Comparison of ENCODE assay signal across 18 cellular contexts in the genomic region with DNA sequence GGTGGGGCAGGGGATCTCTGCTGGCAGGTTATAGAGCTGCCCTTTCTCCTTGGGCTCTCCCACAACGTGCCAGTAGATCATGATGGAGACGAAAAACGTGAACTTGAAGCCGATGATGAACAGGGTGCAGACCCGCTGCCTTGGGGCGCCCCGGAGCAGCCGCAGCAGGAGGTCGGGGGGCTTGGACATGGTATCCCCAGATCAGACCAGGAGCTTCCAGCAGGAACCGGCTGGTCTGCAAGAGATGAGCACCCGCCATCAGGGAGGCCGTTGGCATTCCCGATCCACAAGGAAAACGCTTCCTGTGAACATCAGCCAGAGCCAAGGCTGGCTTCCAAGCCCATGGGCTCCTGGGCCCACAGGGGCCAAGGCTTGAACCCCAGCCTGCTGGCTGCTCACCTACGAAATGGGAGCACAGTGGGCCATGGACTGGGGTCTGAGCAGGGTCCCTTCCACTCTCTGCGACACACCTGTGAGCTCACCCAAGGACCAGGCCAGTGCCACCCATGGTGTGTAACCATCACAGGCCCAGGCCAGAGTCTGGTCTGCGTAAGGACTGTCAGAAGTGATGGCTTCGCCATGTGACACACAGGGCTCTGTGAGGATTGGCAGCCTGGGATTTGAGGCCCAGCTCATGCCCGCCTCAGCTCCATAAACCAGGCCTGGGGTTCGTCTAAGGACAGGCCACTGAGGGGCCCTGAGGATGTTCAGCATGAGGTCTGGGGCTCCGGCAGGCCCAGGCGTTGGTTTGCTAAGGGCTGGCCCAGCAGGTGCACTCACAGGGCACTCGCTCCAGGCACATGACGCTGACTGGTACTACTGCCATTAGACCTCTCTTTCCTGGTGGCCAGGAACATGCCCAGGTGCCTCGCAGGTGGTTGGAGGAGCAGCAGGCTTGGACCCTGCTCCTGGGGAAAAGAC. TPM values are rescaled to one million over a fixed set of nuclear protein-coding genes. Genes with fewer than 3 reads are reported as not detected.
"Had no signal": no experiment of that assay in that cellular context is flagged by ENCODE, and none has a peak within 500 bp of the region (broad histone marks: within the 10 kb centered on the region; RNA-seq: fewer than 3 reads in every experiment).

No MANE protein-coding gene starts in this region.

- ATAC-seq: activated CD4-positive, CD25-positive, alpha-beta regulatory T cell treated with anti-CD3 and anti-CD28 coated beads, Interleukin-2, amount 50 U/mL, for 24 hours; activated naive CD8-positive, alpha-beta T cell treated with anti-CD3 and anti-CD28 coated beads, Interleukin-2, amount 50 U/mL, for 24 hours; sciatic nerve; T-cell had no signal

- H3K27ac ChIP-seq: breast epithelium, epithelial cell of prostate, SK-N-MC, tibial nerve had no signal

- H3K9me3 ChIP-seq: breast epithelium, tibial nerve had no signal

- H3K36me3 ChIP-seq: breast epithelium had no signal

- DNase-seq: activated CD4-positive, alpha-beta T cell treated with anti-CD3 and anti-CD28 coated beads, Interleukin-2, amount 50 U/mL, for 48 hours; activated naive CD4-positive, alpha-beta T cell treated with anti-CD3 and anti-CD28 coated beads for 36 hours; activated naive CD8-positive, alpha-beta T cell treated with anti-CD3 and anti-CD28 coated beads, Interleukin-2, amount 50 U/mL, for 24 hours; activated T-cell treated with anti-CD3 and anti-CD28 coated beads, Interleukin-2, amount 50 U/mL, for 1 hour; aorta; occipital lobe; stimulated activated CD4-positive, alpha-beta T cell treated with anti-CD3 and anti-CD28 coated beads, Interleukin-12 subunit alpha, Interleukin-12 subunit beta, amount 100 ng/mL, for 4 hours; stimulated activated CD4-positive, alpha-beta T cell treated with anti-CD3 and anti-CD28 coated beads, Interleukin-2, amount 100 ng/mL, for 24 hours; T-cell; T-helper 9 cell had no signal

- H3K27me3 ChIP-seq: breast epithelium, tibial nerve had no signal

- H3K4me3 ChIP-seq: breast epithelium, SK-N-MC, tibial nerve had no signal

RNA-seq across cellular contexts. Expression of gene A4GALT, which starts 26.6 kb away (rescaled TPM):
- total RNA-seq: activated naive CD4-positive, alpha-beta T cell treated with anti-CD3 and anti-CD28 coated beads for 36 hours; activated T-helper 2 cell treated with anti-CD3 and anti-CD28 coated beads, Interferon-gamma antibody, Interleukin-2, Interleukin-4, amounts not matched to agents 10 μg/mL and 5 μg/mL and 100 μg/mL, durations not matched to agents 14 hours and 24 hours and 36 hours had no signal

RNA-seq across cellular contexts. Expression of gene ATP5MGL, which starts 53.6 kb away (rescaled TPM):
- polyA plus RNA-seq: aorta, keratinocyte had no signal
